In the genomic region with DNA sequence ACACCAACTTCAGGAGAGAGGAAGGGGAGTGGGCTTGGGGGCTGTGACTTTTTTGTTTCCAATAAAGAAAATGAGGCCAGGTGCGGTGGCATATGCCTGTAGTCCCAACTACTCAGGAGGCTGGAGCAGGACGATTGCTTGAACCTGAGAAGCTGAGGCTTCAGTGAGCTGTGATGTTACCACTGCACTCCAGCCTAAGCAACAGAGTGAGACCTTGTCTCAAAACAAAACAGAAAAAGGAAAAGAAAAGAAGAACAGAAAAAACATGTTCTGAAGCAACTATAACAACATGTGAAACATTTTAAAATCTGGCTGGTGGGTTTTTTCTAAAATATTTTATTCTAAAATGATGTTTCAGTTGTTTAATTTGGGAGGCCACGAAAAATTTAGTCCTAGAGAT, we compare ENCODE assay signal across 20 cellular contexts.
A peak's percentile ranks its signal among the peaks of the same experiment; 100 is the strongest.
DNase-seq lines count a peak whose midpoint lies in the region; ATAC-seq lines count a peak whose summit lies in the region.
"Had no signal": no experiment of that assay in that cellular context is flagged by ENCODE, and none has a peak within 500 bp of the region (broad histone marks: within the 10 kb centered on the region; RNA-seq: fewer than 3 reads in every experiment).

No MANE protein-coding gene starts in this region.

- ATAC-seq in GM18511 (IDR thresholded peaks at IDR 0.05; ENCODE audit: unreplicated experiment), result peak; percentile 63
- peak; percentile 81 for ATAC-seq in GM21367 (IDR thresholded peaks at IDR 0.05; ENCODE audit: unreplicated experiment)
- ATAC-seq in HG02852 (IDR thresholded peaks at IDR 0.05; ENCODE audit: unreplicated experiment), result peak; percentile 62
- ATAC-seq in HG03571 (IDR thresholded peaks at IDR 0.05; ENCODE audit: unreplicated experiment), result peak; percentile 66
- ATAC-seq: HCT116; K562; left lung; right lobe of liver; stimulated activated memory B cell treated with anti-CD40 and anti-IgM and Interleukin-4, amounts not matched to agents 10 μg/mL and 1 μg/mL and 100 μg/mL, for 72 hours had no signal

- DNase-seq in NCI-H226, result no peak
- no peak for DNase-seq in nucleus accumbens (lab: John Stamatoyannopoulos, UW)
- no peak for DNase-seq in NOMO-1 (lab: John Stamatoyannopoulos, UW; ENCODE audit: unreplicated experiment in 2 of 2)
- no peak for DNase-seq in activated naive CD4-positive, alpha-beta T cell treated with Interleukin-2 at 50 U/mL for 16 hours
- DNase-seq: activated CD4-positive, alpha-beta T cell treated with anti-CD3 and anti-CD28 coated beads, Interleukin-2, amount 50 U/mL, for 4 hours; activated naive CD4-positive, alpha-beta T cell treated with anti-CD3 and anti-CD28 coated beads, Interleukin-2, amount 50 U/mL, for 16 hours; amniotic stem cell; left lung; naive B cell; NCI-H2029; right lobe of liver; stimulated activated CD4-positive, alpha-beta T cell treated with anti-CD3 and anti-CD28 coated beads, Interleukin-4, amount 100 ng/mL, for 4 hours; substantia nigra had no signal
